ENCODE assay signal across 8 cellular contexts in genomic region chr2:216081487-216082387, GRCh38.
DNase-seq lines count a peak whose midpoint lies in the region; ATAC-seq lines count a peak whose summit lies in the region.

TSS of gene PECR (minus strand) at chr2:216081809. CDS start at chr2:216081741, 68 bp downstream.
A gene with protein sequence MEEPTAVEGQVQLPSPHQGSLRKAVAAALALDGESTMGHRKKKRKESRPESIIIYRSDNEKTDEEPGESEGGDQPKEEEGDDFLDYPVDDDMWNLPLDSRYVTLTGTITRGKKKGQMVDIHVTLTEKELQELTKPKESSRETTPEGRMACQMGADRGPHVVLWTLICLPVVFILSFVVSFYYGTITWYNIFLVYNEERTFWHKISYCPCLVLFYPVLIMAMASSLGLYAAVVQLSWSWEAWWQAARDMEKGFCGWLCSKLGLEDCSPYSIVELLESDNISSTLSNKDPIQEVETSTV (plus strand): TSS chr2:216081919. CDS start chr2:216095964, 14,045 bp downstream.

- peak; percentile 72 for DNase-seq in ACHN
- DNase-seq in NCI-H2196 treated with DMSO at 0.1 percent for 48 hours (lab: John Stamatoyannopoulos, UW; ENCODE audit: unreplicated experiment): peak; percentile 69
- DNase-seq in activated CD4-positive, CD25-positive, alpha-beta regulatory T cell treated with anti-CD3 and anti-CD28 coated beads, Interleukin-2, amount 50 U/mL, for 72 hours: peak; percentile 83
- peak; percentile 20 to 62 for DNase-seq in cerebellar nuclear complex (lab: John Stamatoyannopoulos, UW)
- DNase-seq in kidney tubule cell (ENCODE audit: low spot score): peak; percentile 73
- DNase-seq in stimulated activated CD4-positive, alpha-beta T cell treated with anti-CD3 and anti-CD28 coated beads, Interleukin-1b, Interleukin-23, amount 100 ng/mL, for 1 hour (ENCODE audit: low read depth in 2 of 2): peak; percentile 28 to 56

- in situ Hi-C loops in ACHN (cut with HindIII; ENCODE audit: low pct_ligation_motif_present, low pct_unique_long_range_greater_than_20kb, low sequenced_read_pairs): no loop called here

- peak; percentile 93 for ATAC-seq in GM18868 (IDR thresholded peaks at IDR 0.05; ENCODE audit: unreplicated experiment)
- ATAC-seq in HG03066 (IDR thresholded peaks at IDR 0.05; ENCODE audit: low read depth, unreplicated experiment): peak; percentile 97

Comparison
In these comparisons a context has a peak if more than half of its experiments do, and no peak if none do; other contexts are left out.
1. Peak in every context shown above with its lines: DNase-seq and ATAC-seq.